Comparison of ENCODE assay signal across 29 cellular contexts in the genomic region with DNA sequence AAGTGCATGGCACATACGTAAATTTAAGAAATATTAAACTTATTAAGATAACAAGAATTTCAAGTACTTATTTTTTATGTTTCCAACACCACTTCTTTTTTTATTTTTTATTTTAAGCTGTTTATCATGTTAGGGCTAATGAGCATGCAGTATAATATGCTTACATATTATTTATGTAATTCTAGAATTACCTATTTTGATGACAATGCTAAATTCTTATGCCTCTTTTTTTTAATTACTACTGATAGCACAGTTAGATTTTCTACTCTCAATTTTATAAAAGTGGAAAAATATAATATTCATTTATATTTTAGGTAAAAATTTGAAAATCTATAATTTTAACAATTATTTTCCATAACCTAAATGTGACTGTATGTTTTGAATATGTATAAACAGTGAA.
"Had no signal": no experiment of that assay in that cellular context is flagged by ENCODE, and none has a peak within 500 bp of the region (broad histone marks: within the 10 kb centered on the region; RNA-seq: fewer than 3 reads in every experiment).

No MANE protein-coding gene starts in this region.

- DNase-seq: activated CD4-positive, alpha-beta T cell treated with anti-CD3 and anti-CD28 coated beads for 1 hour; activated CD4-positive, alpha-beta T cell treated with anti-CD3 and anti-CD28 coated beads for 4 hours; activated CD4-positive, alpha-beta T cell treated with anti-CD3 and anti-CD28 coated beads, Interleukin-2, amount 10 ng/mL, durations not matched to agents 7 days and 5 days; activated CD4-positive, alpha-beta T cell treated with anti-CD3 and anti-CD28 coated beads, Interleukin-2, amount 50 U/mL, for 48 hours; activated CD8-positive, alpha-beta memory T cell treated with anti-CD3 and anti-CD28 coated beads for 24 hours; activated CD8-positive, alpha-beta T cell treated with anti-CD3 and anti-CD28 coated beads for 36 hours; activated effector memory CD4-positive, alpha-beta T cell treated with anti-CD3 and anti-CD28 coated beads, Interleukin-2, amount 50 U/mL, for 16 hours; activated naive CD4-positive, alpha-beta T cell treated with anti-CD3 and anti-CD28 coated beads for 36 hours; activated naive CD8-positive, alpha-beta T cell treated with anti-CD3 and anti-CD28 coated beads for 36 hours; activated naive CD8-positive, alpha-beta T cell treated with anti-CD3 and anti-CD28 coated beads, Interleukin-2, amount 50 U/mL, for 24 hours; activated T-cell treated with anti-CD3 and anti-CD28 coated beads, Interleukin-2, amount 50 U/mL, for 1 hour; activated T-cell treated with anti-CD3 and anti-CD28 coated beads, Interleukin-2, amount 50 U/mL, for 48 hours; adrenal gland; amygdala; aorta; body of pancreas; caudate nucleus; colonic mucosa; effector CD8-positive, alpha-beta T cell; esophagus squamous epithelium; gastrocnemius medialis; glutamatergic neuron; heart left ventricle; T-helper 2 cell had no signal

- FAIRE-seq: endothelial cell of umbilical vein had no signal

- H3K4me3 Mint-ChIP-seq: activated CD4-positive, alpha-beta T cell treated with anti-CD3 and anti-CD28 coated beads, Interleukin-2, amount 10 ng/mL, durations not matched to agents 7 days and 5 days; activated CD8-positive, alpha-beta T cell treated with anti-CD3 and anti-CD28 coated beads for 36 hours; activated naive CD4-positive, alpha-beta T cell treated with anti-CD3 and anti-CD28 coated beads for 36 hours; activated naive CD4-positive, alpha-beta T cell treated with anti-CD3 and anti-CD28 coated beads, Interleukin-2, amount 50 U/mL, for 24 hours; activated naive CD8-positive, alpha-beta T cell treated with anti-CD3 and anti-CD28 coated beads for 36 hours; activated naive CD8-positive, alpha-beta T cell treated with anti-CD3 and anti-CD28 coated beads, Interleukin-2, amount 50 U/mL, for 24 hours; activated T-helper 1 cell treated with anti-CD3 and anti-CD28 coated beads, Interleukin-12 subunit alpha, Interleukin-12 subunit beta, Interleukin-2, Interleukin-4 antibody, amounts not matched to agents 30 ng/mL and 10 ng/mL and 1 ng/mL, durations not matched to agents 14 hours and 24 hours and 36 hours had no signal

- ATAC-seq: activated CD8-positive, alpha-beta T cell treated with anti-CD3 and anti-CD28 coated beads for 36 hours; activated naive CD8-positive, alpha-beta T cell treated with anti-CD3 and anti-CD28 coated beads, Interleukin-2, amount 50 U/mL, for 24 hours; body of pancreas; gastrocnemius medialis; heart left ventricle had no signal

- H3K27ac ChIP-seq: adrenal gland, body of pancreas, colonic mucosa, epithelial cell of prostate, esophagus squamous epithelium, gastrocnemius medialis, heart left ventricle had no signal

- H3K4me1 ChIP-seq: adrenal gland, body of pancreas, colonic mucosa, esophagus squamous epithelium, gastrocnemius medialis, heart left ventricle had no signal

- H3K9me3 Mint-ChIP-seq: activated CD4-positive, alpha-beta T cell treated with anti-CD3 and anti-CD28 coated beads, Interleukin-2, amount 10 ng/mL, durations not matched to agents 7 days and 5 days; activated CD8-positive, alpha-beta T cell treated with anti-CD3 and anti-CD28 coated beads for 36 hours; activated naive CD8-positive, alpha-beta T cell treated with anti-CD3 and anti-CD28 coated beads, Interleukin-2, amount 50 U/mL, for 24 hours; activated T-helper 1 cell treated with anti-CD3 and anti-CD28 coated beads, Interleukin-12 subunit alpha, Interleukin-12 subunit beta, Interleukin-2, Interleukin-4 antibody, amounts not matched to agents 30 ng/mL and 10 ng/mL and 1 ng/mL, durations not matched to agents 14 hours and 24 hours and 36 hours; activated T-helper 2 cell treated with anti-CD3 and anti-CD28 coated beads, Interferon-gamma antibody, Interleukin-2, Interleukin-4, amounts not matched to agents 10 μg/mL and 5 μg/mL and 100 μg/mL, durations not matched to agents 14 hours and 24 hours and 36 hours had no signal

- H3K4me3 ChIP-seq: adrenal gland, body of pancreas, colonic mucosa, esophagus squamous epithelium, gastrocnemius medialis, heart left ventricle had no signal

- H3K4me1 Mint-ChIP-seq: activated CD4-positive, alpha-beta T cell treated with anti-CD3 and anti-CD28 coated beads, Interleukin-2, amount 10 ng/mL, durations not matched to agents 7 days and 5 days; activated naive CD4-positive, alpha-beta T cell treated with anti-CD3 and anti-CD28 coated beads, Interleukin-2, amount 50 U/mL, for 24 hours; activated naive CD8-positive, alpha-beta T cell treated with anti-CD3 and anti-CD28 coated beads for 36 hours; activated naive CD8-positive, alpha-beta T cell treated with anti-CD3 and anti-CD28 coated beads, Interleukin-2, amount 50 U/mL, for 24 hours had no signal

- H3K9me3 ChIP-seq: adrenal gland, body of pancreas, colonic mucosa, esophagus squamous epithelium, gastrocnemius medialis, heart left ventricle had no signal

- H3K27me3 ChIP-seq: adrenal gland, body of pancreas, colonic mucosa, esophagus squamous epithelium, gastrocnemius medialis, heart left ventricle had no signal

- H3K27me3 Mint-ChIP-seq: activated CD4-positive, alpha-beta T cell treated with anti-CD3 and anti-CD28 coated beads, Interleukin-2, amount 10 ng/mL, durations not matched to agents 7 days and 5 days; activated CD8-positive, alpha-beta T cell treated with anti-CD3 and anti-CD28 coated beads for 36 hours; activated naive CD4-positive, alpha-beta T cell treated with anti-CD3 and anti-CD28 coated beads, Interleukin-2, amount 50 U/mL, for 24 hours; activated naive CD8-positive, alpha-beta T cell treated with anti-CD3 and anti-CD28 coated beads, Interleukin-2, amount 50 U/mL, for 24 hours had no signal

- H3K27ac Mint-ChIP-seq: activated CD4-positive, alpha-beta T cell treated with anti-CD3 and anti-CD28 coated beads, Interleukin-2, amount 10 ng/mL, durations not matched to agents 7 days and 5 days; activated CD8-positive, alpha-beta T cell treated with anti-CD3 and anti-CD28 coated beads for 36 hours; activated naive CD4-positive, alpha-beta T cell treated with anti-CD3 and anti-CD28 coated beads for 36 hours; activated naive CD4-positive, alpha-beta T cell treated with anti-CD3 and anti-CD28 coated beads, Interleukin-2, amount 50 U/mL, for 24 hours; activated naive CD8-positive, alpha-beta T cell treated with anti-CD3 and anti-CD28 coated beads for 36 hours; activated naive CD8-positive, alpha-beta T cell treated with anti-CD3 and anti-CD28 coated beads, Interleukin-2, amount 50 U/mL, for 24 hours; activated T-helper 1 cell treated with anti-CD3 and anti-CD28 coated beads, Interleukin-12 subunit alpha, Interleukin-12 subunit beta, Interleukin-2, Interleukin-4 antibody, amounts not matched to agents 30 ng/mL and 10 ng/mL and 1 ng/mL, durations not matched to agents 14 hours and 24 hours and 36 hours; activated T-helper 2 cell treated with anti-CD3 and anti-CD28 coated beads, Interferon-gamma antibody, Interleukin-2, Interleukin-4, amounts not matched to agents 10 μg/mL and 5 μg/mL and 100 μg/mL, durations not matched to agents 14 hours and 24 hours and 36 hours had no signal

- H3K36me3 Mint-ChIP-seq: activated naive CD4-positive, alpha-beta T cell treated with anti-CD3 and anti-CD28 coated beads, Interleukin-2, amount 50 U/mL, for 24 hours; activated naive CD8-positive, alpha-beta T cell treated with anti-CD3 and anti-CD28 coated beads for 36 hours had no signal

- H3K36me3 ChIP-seq: adrenal gland, colonic mucosa, esophagus squamous epithelium, gastrocnemius medialis, heart left ventricle had no signal
